8 cellular contexts compared by ENCODE assay signal in the genomic region with DNA sequence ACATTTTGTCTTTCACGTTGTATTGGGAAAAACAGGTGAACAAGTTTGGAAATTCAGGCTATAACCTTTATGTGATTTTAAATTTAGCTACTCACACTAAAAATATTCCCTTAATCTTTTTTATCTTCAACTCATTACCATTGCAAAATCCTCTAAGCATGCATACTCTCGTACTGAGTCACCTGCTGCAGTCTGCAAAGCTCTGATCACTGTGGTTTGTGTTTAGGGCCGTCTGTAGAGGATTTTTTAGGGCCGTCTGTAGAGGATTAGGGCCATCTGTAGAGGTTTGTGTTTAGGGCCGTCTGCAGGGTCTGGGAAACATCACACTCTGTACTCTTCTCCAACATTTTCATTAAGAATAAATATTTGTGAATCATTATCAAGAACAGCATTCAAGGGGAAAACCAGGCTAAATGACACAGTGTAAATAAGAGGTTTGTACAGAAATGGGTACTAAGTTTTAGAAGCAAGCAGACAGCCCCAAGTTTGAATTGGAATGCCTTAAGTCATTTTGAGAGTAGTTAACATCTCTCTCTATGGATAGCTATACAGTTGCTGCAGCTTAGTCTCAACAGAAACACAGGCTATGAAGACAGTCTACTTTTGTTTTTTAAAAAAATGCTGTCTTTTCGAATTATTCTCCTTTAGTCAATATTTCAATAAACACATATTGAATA.
DNase-seq lines count a peak whose midpoint lies in the region; ATAC-seq and TF ChIP-seq lines count a peak whose summit lies in the region.

No MANE protein-coding gene starts in this region.

- ATAC-seq in HG03280 (IDR thresholded peaks at IDR 0.05; ENCODE audit: unreplicated experiment) (peak; percentile 74), mucosa of descending colon (peak; percentile 51), HG02970 (IDR thresholded peaks at IDR 0.05; ENCODE audit: low FRiP score, unreplicated experiment) (no peak)

- H3K4me1 ChIP-seq in mucosa of descending colon (ENCODE audit: low read depth) = no peaks in the 10 kb centered on the region

- intact Hi-C loops in mucosa of descending colon (cut with DNase I, micrococcal nuclease) = no loop called here

- H3K9me3 ChIP-seq in mucosa of descending colon = no peaks in the 10 kb centered on the region

- H3K4me3 ChIP-seq in mucosa of descending colon = no peak overlapping the region

- no peaks in the 10 kb centered on the region for H3K36me3 ChIP-seq in mucosa of descending colon (ENCODE audit: low read depth)

- peak; percentile 57 for DNase-seq in GM04503 (ENCODE audit: low read depth)
- peak; percentile 97 for DNase-seq in amniotic epithelial cell (ENCODE audit: low read depth)
- DNase-seq in mucosa of descending colon = peak in 1 of 3 donors; percentile 5
- no peak for DNase-seq in NCI-H2029 (lab: John Stamatoyannopoulos, UW)
- DNase-seq in activated gamma-delta T cell treated with Interleukin-2 at 50 U/mL for 16 hours = no peak
- DNase-seq in cerebellar cortex (ENCODE audit: low spot score) = no peak

- TF ChIP-seq CTCF in mucosa of descending colon (IDR thresholded peaks at IDR 0.05) = no peak

Comparison
In these comparisons a context has a peak if more than half of its experiments do, and no peak if none do; other contexts are left out.
1. DNase-seq: peak in GM04503 (single experiment) and amniotic epithelial cell (single experiment); none in NCI-H2029 (single experiment), activated gamma-delta T cell treated with Interleukin-2 at 50 U/mL for 16 hours (single experiment) and cerebellar cortex (single experiment).